In the genomic region with DNA sequence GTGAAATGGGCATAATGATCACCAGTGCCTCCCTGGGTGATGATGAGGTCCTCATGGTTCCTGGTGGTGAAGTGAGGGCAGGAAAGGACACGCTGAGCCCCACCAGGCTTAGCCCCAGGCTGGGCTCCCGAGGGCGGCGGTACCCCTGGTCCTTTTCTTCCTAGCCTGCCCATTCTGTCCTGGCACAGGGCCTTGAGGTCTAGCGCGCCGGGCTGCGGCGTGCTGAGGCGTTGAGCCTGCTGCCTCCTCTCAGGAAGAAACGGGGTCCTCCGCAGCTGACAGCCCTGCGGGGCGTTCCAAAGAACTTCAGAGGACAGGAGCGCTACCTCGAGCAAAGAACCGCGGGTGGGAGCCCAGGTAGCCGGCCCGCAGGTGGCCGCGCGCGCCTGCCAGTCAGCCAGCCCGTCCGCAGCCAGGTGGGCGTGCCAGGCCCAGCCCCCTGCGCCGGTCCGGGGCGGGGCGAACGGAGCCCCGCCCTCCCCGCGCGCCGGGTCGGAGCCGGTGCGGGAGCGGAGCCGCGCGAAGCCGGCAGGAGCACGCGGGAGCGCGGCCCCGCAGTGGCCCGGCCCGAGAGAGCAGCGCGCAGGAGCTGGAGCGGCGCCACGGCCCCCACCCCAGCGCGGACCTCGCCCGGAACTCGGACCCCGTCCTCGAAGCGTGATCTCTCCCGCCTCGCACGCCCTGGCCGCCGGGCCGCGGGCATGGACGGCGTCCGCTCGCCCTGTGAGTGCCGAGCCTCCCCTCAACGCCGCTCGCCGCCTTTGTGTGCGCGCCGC, we compare ENCODE assay signal across 1 cellular context.
TF ChIP-seq lines count a peak whose summit lies in the region.

A gene (plus strand): TSS at position 477 of the 776 bp plus-strand sequence. CDS start 791 bp downstream, outside the sequence.

TF ChIP-seq in HepG2, 621 proteins besides CTCF, POLR2A, EP300 and RAD21 (continued from another document and continues in another):
- TF ChIP-seq, protein P1, sequence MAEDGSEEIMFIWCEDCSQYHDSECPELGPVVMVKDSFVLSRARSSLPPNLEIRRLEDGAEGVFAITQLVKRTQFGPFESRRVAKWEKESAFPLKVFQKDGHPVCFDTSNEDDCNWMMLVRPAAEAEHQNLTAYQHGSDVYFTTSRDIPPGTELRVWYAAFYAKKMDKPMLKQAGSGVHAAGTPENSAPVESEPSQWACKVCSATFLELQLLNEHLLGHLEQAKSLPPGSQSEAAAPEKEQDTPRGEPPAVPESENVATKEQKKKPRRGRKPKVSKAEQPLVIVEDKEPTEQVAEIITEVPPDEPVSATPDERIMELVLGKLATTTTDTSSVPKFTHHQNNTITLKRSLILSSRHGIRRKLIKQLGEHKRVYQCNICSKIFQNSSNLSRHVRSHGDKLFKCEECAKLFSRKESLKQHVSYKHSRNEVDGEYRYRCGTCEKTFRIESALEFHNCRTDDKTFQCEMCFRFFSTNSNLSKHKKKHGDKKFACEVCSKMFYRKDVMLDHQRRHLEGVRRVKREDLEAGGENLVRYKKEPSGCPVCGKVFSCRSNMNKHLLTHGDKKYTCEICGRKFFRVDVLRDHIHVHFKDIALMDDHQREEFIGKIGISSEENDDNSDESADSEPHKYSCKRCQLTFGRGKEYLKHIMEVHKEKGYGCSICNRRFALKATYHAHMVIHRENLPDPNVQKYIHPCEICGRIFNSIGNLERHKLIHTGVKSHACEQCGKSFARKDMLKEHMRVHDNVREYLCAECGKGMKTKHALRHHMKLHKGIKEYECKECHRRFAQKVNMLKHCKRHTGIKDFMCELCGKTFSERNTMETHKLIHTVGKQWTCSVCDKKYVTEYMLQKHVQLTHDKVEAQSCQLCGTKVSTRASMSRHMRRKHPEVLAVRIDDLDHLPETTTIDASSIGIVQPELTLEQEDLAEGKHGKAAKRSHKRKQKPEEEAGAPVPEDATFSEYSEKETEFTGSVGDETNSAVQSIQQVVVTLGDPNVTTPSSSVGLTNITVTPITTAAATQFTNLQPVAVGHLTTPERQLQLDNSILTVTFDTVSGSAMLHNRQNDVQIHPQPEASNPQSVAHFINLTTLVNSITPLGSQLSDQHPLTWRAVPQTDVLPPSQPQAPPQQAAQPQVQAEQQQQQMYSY (CRISPR knock-in tag; IDR thresholded peaks at IDR 0.05), result no peak
- TF ChIP-seq SKI (IDR thresholded peaks at IDR 0.05; ENCODE audit: partially characterized antibody) (no peak), GFI1 (CRISPR knock-in tag; IDR thresholded peaks at IDR 0.05; ENCODE audit: borderline replicate concordance) (no peak), ZNF3 (CRISPR knock-in tag; IDR thresholded peaks at IDR 0.05) (no peak), ZNF558 (CRISPR knock-in tag; IDR thresholded peaks at IDR 0.05; ENCODE audit: borderline replicate concordance) (no peak), ZNF230 (CRISPR knock-in tag; IDR thresholded peaks at IDR 0.05) (no peak), XBP1 (CRISPR knock-in tag; IDR thresholded peaks at IDR 0.05) (no peak), SAFB2 (CRISPR knock-in tag; IDR thresholded peaks at IDR 0.05; ENCODE audit: borderline replicate concordance, low read depth) (no peak), FOXA1 (IDR thresholded peaks at IDR 0.05) (no peak), FOXA1 (CRISPR knock-in tag; IDR thresholded peaks at IDR 0.05) (no peak), ZFP36 (IDR thresholded peaks at IDR 0.05; ENCODE audit: borderline replicate concordance, low read depth, low read length, partially characterized antibody) (no peak), ELF4 (CRISPR knock-in tag; IDR thresholded peaks at IDR 0.05; ENCODE audit: borderline replicate concordance) (no peak), ZNF546 (CRISPR knock-in tag; conservative IDR thresholded peaks at IDR 0.05) (peak; percentile 82; the same call in 1 of the 2 replicates), YEATS2 (CRISPR knock-in tag; IDR thresholded peaks at IDR 0.05; ENCODE audit: borderline replicate concordance) (no peak), ZNF282 (IDR thresholded peaks at IDR 0.05; ENCODE audit: partially characterized antibody) (no peak), ZNF24 (IDR thresholded peaks at IDR 0.05) (no peak), ZNF83 (CRISPR knock-in tag; IDR thresholded peaks at IDR 0.05; ENCODE audit: borderline replicate concordance) (no peak), ZNF614 (CRISPR knock-in tag; IDR thresholded peaks at IDR 0.05; ENCODE audit: borderline replicate concordance) (no peak), ZMYM3 (CRISPR knock-in tag; IDR thresholded peaks at IDR 0.05) (0 out of 2 replicates have a peak, but pooled peaks have one; percentile 3), ONECUT2 (CRISPR knock-in tag; IDR thresholded peaks at IDR 0.05) (no peak), KLF12 (CRISPR knock-in tag; IDR thresholded peaks at IDR 0.05; ENCODE audit: borderline replicate concordance) (no peak), LCORL (IDR thresholded peaks at IDR 0.05) (no peak), LCORL (CRISPR knock-in tag; IDR thresholded peaks at IDR 0.05) (no peak), ZNF768 (CRISPR knock-in tag; IDR thresholded peaks at IDR 0.05) (no peak), ZNF564 (CRISPR knock-in tag; IDR thresholded peaks at IDR 0.05) (no peak), ZNF879 (CRISPR knock-in tag; IDR thresholded peaks at IDR 0.05) (no peak), ZNF605 (CRISPR knock-in tag; IDR thresholded peaks at IDR 0.05) (no peak), MTF2 (CRISPR knock-in tag; IDR thresholded peaks at IDR 0.05; ENCODE audit: borderline replicate concordance) (no peak), PHF5A (CRISPR knock-in tag; IDR thresholded peaks at IDR 0.05; ENCODE audit: low read depth, unreplicated experiment) (no peak), POLR2G (IDR thresholded peaks at IDR 0.05; ENCODE audit: low read depth, low read length) (0 out of 2 replicates have a peak, but pooled peaks have one; percentile 29), MYC (CRISPR knock-in tag; IDR thresholded peaks at IDR 0.05; ENCODE audit: borderline replicate concordance) (no peak), ZFP82 (CRISPR knock-in tag; IDR thresholded peaks at IDR 0.05; ENCODE audit: borderline replicate concordance) (no peak; the same call in 1 of the 2 replicates), JUND (CRISPR knock-in tag; IDR thresholded peaks at IDR 0.05) (no peak), ZNF777 (CRISPR knock-in tag; IDR thresholded peaks at IDR 0.05) (peak; percentile 81), PHF8 (CRISPR knock-in tag; IDR thresholded peaks at IDR 0.05) (peak; percentile 49), NCOR1 (IDR thresholded peaks at IDR 0.05; ENCODE audit: borderline replicate concordance, low read length) (no peak)
- TF ChIP-seq, protein P2, sequence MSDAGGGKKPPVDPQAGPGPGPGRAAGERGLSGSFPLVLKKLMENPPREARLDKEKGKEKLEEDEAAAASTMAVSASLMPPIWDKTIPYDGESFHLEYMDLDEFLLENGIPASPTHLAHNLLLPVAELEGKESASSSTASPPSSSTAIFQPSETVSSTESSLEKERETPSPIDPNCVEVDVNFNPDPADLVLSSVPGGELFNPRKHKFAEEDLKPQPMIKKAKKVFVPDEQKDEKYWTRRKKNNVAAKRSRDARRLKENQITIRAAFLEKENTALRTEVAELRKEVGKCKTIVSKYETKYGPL (CRISPR knock-in tag; IDR thresholded peaks at IDR 0.05), result no peak
- TF ChIP-seq, protein P3, sequence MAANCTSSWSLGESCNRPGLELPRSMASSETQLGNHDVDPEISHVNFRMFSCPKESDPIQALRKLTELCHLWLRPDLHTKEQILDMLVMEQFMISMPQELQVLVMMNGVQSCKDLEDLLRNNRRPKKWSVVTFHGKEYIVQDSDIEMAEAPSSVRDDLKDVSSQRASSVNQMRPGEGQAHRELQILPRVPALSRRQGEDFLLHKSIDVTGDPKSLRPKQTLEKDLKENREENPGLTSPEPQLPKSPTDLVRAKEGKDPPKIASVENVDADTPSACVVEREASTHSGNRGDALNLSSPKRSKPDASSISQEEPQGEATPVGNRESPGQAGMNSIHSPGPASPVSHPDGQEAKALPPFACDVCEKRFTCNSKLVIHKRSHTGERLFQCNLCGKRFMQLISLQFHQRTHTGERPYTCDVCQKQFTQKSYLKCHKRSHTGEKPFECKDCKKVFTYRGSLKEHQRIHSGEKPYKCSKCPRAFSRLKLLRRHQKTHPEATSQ (CRISPR knock-in tag; IDR thresholded peaks at IDR 0.05; ENCODE audit: borderline replicate concordance), result no peak
- TF ChIP-seq, protein P4, sequence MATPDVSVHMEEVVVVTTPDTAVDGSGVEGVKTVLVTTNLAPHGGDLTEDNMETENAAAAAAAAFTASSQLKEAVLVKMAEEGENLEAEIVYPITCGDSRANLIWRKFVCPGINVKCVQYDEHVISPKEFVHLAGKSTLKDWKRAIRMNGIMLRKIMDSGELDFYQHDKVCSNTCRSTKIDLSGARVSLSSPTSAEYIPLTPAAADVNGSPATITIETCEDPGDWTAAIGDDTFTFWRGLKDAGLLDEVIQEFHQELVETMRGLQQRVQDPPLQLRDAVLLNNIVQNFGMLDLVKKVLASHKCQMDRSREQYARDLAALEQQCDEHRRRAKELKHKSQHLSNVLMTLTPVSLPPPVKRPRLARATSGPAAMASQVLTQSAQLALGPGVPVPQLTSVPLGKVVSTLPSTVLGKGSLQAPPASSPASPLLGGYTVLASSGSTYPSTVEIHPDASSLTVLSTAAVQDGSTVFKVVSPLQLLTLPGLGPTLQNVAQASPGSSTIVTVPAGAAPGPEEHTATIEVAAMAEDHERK (CRISPR knock-in tag; IDR thresholded peaks at IDR 0.05; ENCODE audit: low read depth), result no peak
- TF ChIP-seq, protein P5, sequence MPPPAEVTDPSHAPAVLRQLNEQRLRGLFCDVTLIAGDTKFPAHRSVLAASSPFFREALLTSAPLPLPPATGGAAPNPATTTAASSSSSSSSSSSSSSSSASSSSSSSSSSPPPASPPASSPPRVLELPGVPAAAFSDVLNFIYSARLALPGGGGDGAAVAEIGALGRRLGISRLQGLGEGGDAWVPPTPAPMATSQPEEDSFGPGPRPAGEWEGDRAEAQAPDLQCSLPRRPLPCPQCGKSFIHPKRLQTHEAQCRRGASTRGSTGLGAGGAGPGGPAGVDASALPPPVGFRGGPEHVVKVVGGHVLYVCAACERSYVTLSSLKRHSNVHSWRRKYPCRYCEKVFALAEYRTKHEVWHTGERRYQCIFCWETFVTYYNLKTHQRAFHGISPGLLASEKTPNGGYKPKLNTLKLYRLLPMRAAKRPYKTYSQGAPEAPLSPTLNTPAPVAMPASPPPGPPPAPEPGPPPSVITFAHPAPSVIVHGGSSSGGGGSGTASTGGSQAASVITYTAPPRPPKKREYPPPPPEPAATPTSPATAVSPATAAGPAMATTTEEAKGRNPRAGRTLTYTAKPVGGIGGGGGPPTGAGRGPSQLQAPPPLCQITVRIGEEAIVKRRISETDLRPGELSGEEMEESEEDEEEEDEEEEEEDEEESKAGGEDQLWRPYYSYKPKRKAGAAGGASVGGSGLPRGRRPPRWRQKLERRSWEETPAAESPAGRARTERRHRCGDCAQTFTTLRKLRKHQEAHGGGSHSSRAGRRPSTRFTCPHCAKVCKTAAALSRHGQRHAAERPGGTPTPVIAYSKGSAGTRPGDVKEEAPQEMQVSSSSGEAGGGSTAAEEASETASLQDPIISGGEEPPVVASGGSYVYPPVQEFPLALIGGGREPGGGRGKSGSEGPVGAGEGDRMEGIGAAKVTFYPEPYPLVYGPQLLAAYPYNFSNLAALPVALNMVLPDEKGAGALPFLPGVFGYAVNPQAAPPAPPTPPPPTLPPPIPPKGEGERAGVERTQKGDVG (CRISPR knock-in tag; IDR thresholded peaks at IDR 0.05; ENCODE audit: borderline replicate concordance), result no peak
- TF ChIP-seq, protein P6, sequence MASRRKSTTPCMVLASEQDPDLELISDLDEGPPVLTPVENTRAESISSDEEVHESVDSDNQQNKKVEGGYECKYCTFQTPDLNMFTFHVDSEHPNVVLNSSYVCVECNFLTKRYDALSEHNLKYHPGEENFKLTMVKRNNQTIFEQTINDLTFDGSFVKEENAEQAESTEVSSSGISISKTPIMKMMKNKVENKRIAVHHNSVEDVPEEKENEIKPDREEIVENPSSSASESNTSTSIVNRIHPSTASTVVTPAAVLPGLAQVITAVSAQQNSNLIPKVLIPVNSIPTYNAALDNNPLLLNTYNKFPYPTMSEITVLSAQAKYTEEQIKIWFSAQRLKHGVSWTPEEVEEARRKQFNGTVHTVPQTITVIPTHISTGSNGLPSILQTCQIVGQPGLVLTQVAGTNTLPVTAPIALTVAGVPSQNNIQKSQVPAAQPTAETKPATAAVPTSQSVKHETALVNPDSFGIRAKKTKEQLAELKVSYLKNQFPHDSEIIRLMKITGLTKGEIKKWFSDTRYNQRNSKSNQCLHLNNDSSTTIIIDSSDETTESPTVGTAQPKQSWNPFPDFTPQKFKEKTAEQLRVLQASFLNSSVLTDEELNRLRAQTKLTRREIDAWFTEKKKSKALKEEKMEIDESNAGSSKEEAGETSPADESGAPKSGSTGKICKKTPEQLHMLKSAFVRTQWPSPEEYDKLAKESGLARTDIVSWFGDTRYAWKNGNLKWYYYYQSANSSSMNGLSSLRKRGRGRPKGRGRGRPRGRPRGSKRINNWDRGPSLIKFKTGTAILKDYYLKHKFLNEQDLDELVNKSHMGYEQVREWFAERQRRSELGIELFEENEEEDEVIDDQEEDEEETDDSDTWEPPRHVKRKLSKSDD (CRISPR knock-in tag; IDR thresholded peaks at IDR 0.05; ENCODE audit: low read depth), result no peak
- TF ChIP-seq, protein P7, sequence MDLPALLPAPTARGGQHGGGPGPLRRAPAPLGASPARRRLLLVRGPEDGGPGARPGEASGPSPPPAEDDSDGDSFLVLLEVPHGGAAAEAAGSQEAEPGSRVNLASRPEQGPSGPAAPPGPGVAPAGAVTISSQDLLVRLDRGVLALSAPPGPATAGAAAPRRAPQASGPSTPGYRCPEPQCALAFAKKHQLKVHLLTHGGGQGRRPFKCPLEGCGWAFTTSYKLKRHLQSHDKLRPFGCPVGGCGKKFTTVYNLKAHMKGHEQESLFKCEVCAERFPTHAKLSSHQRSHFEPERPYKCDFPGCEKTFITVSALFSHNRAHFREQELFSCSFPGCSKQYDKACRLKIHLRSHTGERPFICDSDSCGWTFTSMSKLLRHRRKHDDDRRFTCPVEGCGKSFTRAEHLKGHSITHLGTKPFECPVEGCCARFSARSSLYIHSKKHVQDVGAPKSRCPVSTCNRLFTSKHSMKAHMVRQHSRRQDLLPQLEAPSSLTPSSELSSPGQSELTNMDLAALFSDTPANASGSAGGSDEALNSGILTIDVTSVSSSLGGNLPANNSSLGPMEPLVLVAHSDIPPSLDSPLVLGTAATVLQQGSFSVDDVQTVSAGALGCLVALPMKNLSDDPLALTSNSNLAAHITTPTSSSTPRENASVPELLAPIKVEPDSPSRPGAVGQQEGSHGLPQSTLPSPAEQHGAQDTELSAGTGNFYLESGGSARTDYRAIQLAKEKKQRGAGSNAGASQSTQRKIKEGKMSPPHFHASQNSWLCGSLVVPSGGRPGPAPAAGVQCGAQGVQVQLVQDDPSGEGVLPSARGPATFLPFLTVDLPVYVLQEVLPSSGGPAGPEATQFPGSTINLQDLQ (CRISPR knock-in tag; IDR thresholded peaks at IDR 0.05), result no peak
- TF ChIP-seq, protein P8, sequence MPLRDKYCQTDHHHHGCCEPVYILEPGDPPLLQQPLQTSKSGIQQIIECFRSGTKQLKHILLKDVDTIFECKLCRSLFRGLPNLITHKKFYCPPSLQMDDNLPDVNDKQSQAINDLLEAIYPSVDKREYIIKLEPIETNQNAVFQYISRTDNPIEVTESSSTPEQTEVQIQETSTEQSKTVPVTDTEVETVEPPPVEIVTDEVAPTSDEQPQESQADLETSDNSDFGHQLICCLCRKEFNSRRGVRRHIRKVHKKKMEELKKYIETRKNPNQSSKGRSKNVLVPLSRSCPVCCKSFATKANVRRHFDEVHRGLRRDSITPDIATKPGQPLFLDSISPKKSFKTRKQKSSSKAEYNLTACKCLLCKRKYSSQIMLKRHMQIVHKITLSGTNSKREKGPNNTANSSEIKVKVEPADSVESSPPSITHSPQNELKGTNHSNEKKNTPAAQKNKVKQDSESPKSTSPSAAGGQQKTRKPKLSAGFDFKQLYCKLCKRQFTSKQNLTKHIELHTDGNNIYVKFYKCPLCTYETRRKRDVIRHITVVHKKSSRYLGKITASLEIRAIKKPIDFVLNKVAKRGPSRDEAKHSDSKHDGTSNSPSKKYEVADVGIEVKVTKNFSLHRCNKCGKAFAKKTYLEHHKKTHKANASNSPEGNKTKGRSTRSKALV (CRISPR knock-in tag; IDR thresholded peaks at IDR 0.05), result no peak
